In genomic region chr15:68730491-68731317, GRCh38 we compare ENCODE assay signal across 8 cellular contexts.
DNase-seq lines count a peak whose midpoint lies in the region; ATAC-seq and TF ChIP-seq lines count a peak whose summit lies in the region.

No MANE protein-coding gene starts in this region.

- H3K4me3 ChIP-seq in suprapubic skin, result no peak overlapping the region

- TF ChIP-seq CTCF in suprapubic skin (IDR thresholded peaks at IDR 0.05), result peak in 1 of 2 donors; percentile 47

- DNase-seq in NCI-H510A treated with DMSO at 0.1 percent for 48 hours (lab: John Stamatoyannopoulos, UW) (peak; percentile 12), NCI-H510A (lab: John Stamatoyannopoulos, UW) (no peak), LoVo (ENCODE audit: low spot score) (peak; percentile 24), cardiac septum (ENCODE audit: low spot score) (peak; percentile 77), posterior cingulate gyrus (peak in 8 of 10 donors; percentile 29 to 85 (median 62)), suprapubic skin (ENCODE audit: low spot score in 2 of 2) (no peak)
- peak; percentile 20 for DNase-seq in activated naive CD4-positive, alpha-beta T cell treated with anti-CD3 and anti-CD28 coated beads, Interleukin-2, amount 50 U/mL, for 16 hours

- WGBS in suprapubic skin, result 49% methylated on average over 11 of the region's 13 CpGs

- H3K36me3 ChIP-seq in suprapubic skin, result no peaks in the 10 kb centered on the region

- intact Hi-C loops in cardiac septum (cut with DNase I) (loop anchor here (2.0 to 5.0 kb wide), 2 partner anchors 26 to 92 kb away; partner anchors contain the start of gene ANP32A), posterior cingulate gyrus (cut with DNase I) (loop anchor here (1.0 to 5.0 kb wide), 3 partner anchors 42 to 145 kb away; no protein-coding TSS in a partner anchor)

- no peaks in the 10 kb centered on the region for H3K27me3 ChIP-seq in suprapubic skin

- peaks cover 3% of the 10 kb centered on the region for H3K4me1 ChIP-seq in suprapubic skin

- no peaks in the 10 kb centered on the region for H3K9me3 ChIP-seq in suprapubic skin

- TF ChIP-seq EP300 in suprapubic skin (IDR thresholded peaks at IDR 0.05), result no peak

- H3K27ac ChIP-seq in suprapubic skin, result no peak overlapping the region

- no peak for ATAC-seq in GM21619 (IDR thresholded peaks at IDR 0.05; ENCODE audit: unreplicated experiment)

- TF ChIP-seq POLR2A in suprapubic skin (IDR thresholded peaks at IDR 0.05), result no peak

Comparison
In these comparisons a context has a peak if more than half of its experiments do, and no peak if none do; other contexts are left out.
1. DNase-seq: peak in NCI-H510A treated with DMSO at 0.1 percent for 48 hours (single experiment), LoVo (single experiment), activated naive CD4-positive, alpha-beta T cell treated with anti-CD3 and anti-CD28 coated beads, Interleukin-2, amount 50 U/mL, for 16 hours (single experiment), cardiac septum (single experiment) and posterior cingulate gyrus (8 of 10); none in NCI-H510A (single experiment) and suprapubic skin (0 of 2).